ENCODE assay signal across 2 cellular contexts in genomic region chr5:127342364-127342763, GRCh38.
TF ChIP-seq lines count a peak whose summit lies in the region.

No MANE protein-coding gene starts in this region.

TF ChIP-seq in GM23338, 12 proteins besides CTCF, POLR2A, EP300 and RAD21:
- TF ChIP-seq, protein P1, sequence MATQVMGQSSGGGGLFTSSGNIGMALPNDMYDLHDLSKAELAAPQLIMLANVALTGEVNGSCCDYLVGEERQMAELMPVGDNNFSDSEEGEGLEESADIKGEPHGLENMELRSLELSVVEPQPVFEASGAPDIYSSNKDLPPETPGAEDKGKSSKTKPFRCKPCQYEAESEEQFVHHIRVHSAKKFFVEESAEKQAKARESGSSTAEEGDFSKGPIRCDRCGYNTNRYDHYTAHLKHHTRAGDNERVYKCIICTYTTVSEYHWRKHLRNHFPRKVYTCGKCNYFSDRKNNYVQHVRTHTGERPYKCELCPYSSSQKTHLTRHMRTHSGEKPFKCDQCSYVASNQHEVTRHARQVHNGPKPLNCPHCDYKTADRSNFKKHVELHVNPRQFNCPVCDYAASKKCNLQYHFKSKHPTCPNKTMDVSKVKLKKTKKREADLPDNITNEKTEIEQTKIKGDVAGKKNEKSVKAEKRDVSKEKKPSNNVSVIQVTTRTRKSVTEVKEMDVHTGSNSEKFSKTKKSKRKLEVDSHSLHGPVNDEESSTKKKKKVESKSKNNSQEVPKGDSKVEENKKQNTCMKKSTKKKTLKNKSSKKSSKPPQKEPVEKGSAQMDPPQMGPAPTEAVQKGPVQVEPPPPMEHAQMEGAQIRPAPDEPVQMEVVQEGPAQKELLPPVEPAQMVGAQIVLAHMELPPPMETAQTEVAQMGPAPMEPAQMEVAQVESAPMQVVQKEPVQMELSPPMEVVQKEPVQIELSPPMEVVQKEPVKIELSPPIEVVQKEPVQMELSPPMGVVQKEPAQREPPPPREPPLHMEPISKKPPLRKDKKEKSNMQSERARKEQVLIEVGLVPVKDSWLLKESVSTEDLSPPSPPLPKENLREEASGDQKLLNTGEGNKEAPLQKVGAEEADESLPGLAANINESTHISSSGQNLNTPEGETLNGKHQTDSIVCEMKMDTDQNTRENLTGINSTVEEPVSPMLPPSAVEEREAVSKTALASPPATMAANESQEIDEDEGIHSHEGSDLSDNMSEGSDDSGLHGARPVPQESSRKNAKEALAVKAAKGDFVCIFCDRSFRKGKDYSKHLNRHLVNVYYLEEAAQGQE (IDR thresholded peaks at IDR 0.05; ENCODE audit: unreplicated experiment), result no peak
- TF ChIP-seq ZNF114 (CRISPR knock-in tag; IDR thresholded peaks at IDR 0.05) (no peak), POLR2AphosphoS5 (IDR thresholded peaks at IDR 0.05; ENCODE audit: low read depth) (no peak)
- TF ChIP-seq, protein P2, sequence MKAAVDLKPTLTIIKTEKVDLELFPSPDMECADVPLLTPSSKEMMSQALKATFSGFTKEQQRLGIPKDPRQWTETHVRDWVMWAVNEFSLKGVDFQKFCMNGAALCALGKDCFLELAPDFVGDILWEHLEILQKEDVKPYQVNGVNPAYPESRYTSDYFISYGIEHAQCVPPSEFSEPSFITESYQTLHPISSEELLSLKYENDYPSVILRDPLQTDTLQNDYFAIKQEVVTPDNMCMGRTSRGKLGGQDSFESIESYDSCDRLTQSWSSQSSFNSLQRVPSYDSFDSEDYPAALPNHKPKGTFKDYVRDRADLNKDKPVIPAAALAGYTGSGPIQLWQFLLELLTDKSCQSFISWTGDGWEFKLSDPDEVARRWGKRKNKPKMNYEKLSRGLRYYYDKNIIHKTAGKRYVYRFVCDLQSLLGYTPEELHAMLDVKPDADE (IDR thresholded peaks at IDR 0.05), result no peak

TF ChIP-seq in H1, 55 proteins besides CTCF, POLR2A, EP300 and RAD21:
- TF ChIP-seq RXRA (IDR thresholded peaks at IDR 0.05; ENCODE audit: insufficient read depth, low read depth, low read length), result no peak
- no peak for TF ChIP-seq TCF12 (IDR thresholded peaks at IDR 0.05; ENCODE audit: low read depth, low read length)
- no peak for TF ChIP-seq PHF8 (conservative IDR thresholded peaks at IDR 0.05; ENCODE audit: low read depth, low read length)
- TF ChIP-seq GTF2F1 (IDR thresholded peaks at IDR 0.05; ENCODE audit: borderline replicate concordance, low read depth, low read length), result no peak
- TF ChIP-seq YY1 (IDR thresholded peaks at IDR 0.05; ENCODE audit: low read depth, low read length), result no peak
- no peak for TF ChIP-seq TAF1 (IDR thresholded peaks at IDR 0.05; ENCODE audit: low read depth, low read length)
- no peak for TF ChIP-seq TBP (IDR thresholded peaks at IDR 0.05; ENCODE audit: low read depth, low read length)
